In genomic region chr22:32422062-32422461, GRCh38 we compare ENCODE assay signal across 37 cellular contexts. TPM values are rescaled to one million over a fixed set of nuclear protein-coding genes. Genes with fewer than 3 reads are reported as not detected.
"Had no signal": no experiment of that assay in that cellular context is flagged by ENCODE, and none has a peak within 500 bp of the region (broad histone marks: within the 10 kb centered on the region; RNA-seq: fewer than 3 reads in every experiment).

No MANE protein-coding gene starts in this region.

- H3K4me3 Mint-ChIP-seq: activated CD4-positive, alpha-beta memory T cell treated with anti-CD3 and anti-CD28 coated beads for 36 hours; activated CD4-positive, alpha-beta T cell treated with anti-CD3 and anti-CD28 coated beads for 36 hours; activated CD4-positive, alpha-beta T cell treated with anti-CD3 and anti-CD28 coated beads, Interleukin-2, amount 10 ng/mL, durations not matched to agents 24 days and 14 days; activated CD8-positive, alpha-beta memory T cell treated with anti-CD3 and anti-CD28 coated beads, Interleukin-2, amount 10 ng/mL, durations not matched to agents 7 days and 5 days; activated CD8-positive, alpha-beta T cell treated with anti-CD3 and anti-CD28 coated beads, Interleukin-2, amount 10 ng/mL, durations not matched to agents 7 days and 5 days; activated naive CD4-positive, alpha-beta T cell treated with anti-CD3 and anti-CD28 coated beads, Interleukin-2, amount 10 ng/mL, durations not matched to agents 7 days and 5 days; activated T-helper 1 cell treated with anti-CD3 and anti-CD28 coated beads, Interleukin-12 subunit alpha, Interleukin-12 subunit beta, Interleukin-2, Interleukin-4 antibody, amounts not matched to agents 30 ng/mL and 10 ng/mL and 1 ng/mL, durations not matched to agents 14 hours and 24 hours and 36 hours; central memory CD8-positive, alpha-beta T cell; dendritic cell treated with granulocyte-macrophage colony-stimulating factor and Interleukin-4, amounts not matched to agents 40 ng/mL and 50 ng/mL, for 4 days; effector memory CD8-positive, alpha-beta T cell had no signal

- H3K4me1 Mint-ChIP-seq: activated CD4-positive, alpha-beta T cell treated with anti-CD3 and anti-CD28 coated beads for 36 hours; activated CD4-positive, alpha-beta T cell treated with anti-CD3 and anti-CD28 coated beads, Interleukin-2, amount 10 ng/mL, durations not matched to agents 24 days and 14 days; activated CD8-positive, alpha-beta memory T cell treated with anti-CD3 and anti-CD28 coated beads, Interleukin-2, amount 10 ng/mL, durations not matched to agents 7 days and 5 days; activated naive CD4-positive, alpha-beta T cell treated with anti-CD3 and anti-CD28 coated beads, Interleukin-2, amount 10 ng/mL, durations not matched to agents 7 days and 5 days; central memory CD8-positive, alpha-beta T cell had no signal

- H3K9me3 Mint-ChIP-seq: activated CD4-positive, alpha-beta memory T cell treated with anti-CD3 and anti-CD28 coated beads for 36 hours; activated CD4-positive, alpha-beta T cell treated with anti-CD3 and anti-CD28 coated beads, Interleukin-2, amount 10 ng/mL, durations not matched to agents 24 days and 14 days; activated naive CD4-positive, alpha-beta T cell treated with anti-CD3 and anti-CD28 coated beads, Interleukin-2, amount 10 ng/mL, durations not matched to agents 7 days and 5 days; activated naive CD4-positive, alpha-beta T cell treated with anti-CD3 and anti-CD28 coated beads, Interleukin-2, amount 50 U/mL, for 72 hours; activated T-helper 1 cell treated with anti-CD3 and anti-CD28 coated beads, Interleukin-12 subunit alpha, Interleukin-12 subunit beta, Interleukin-2, Interleukin-4 antibody, amounts not matched to agents 30 ng/mL and 10 ng/mL and 1 ng/mL, durations not matched to agents 14 hours and 24 hours and 36 hours; activated T-helper 2 cell treated with anti-CD3 and anti-CD28 coated beads, Interferon-gamma antibody, Interleukin-2, Interleukin-4, amounts not matched to agents 10 μg/mL and 5 μg/mL and 100 μg/mL, durations not matched to agents 14 hours and 24 hours and 36 hours; central memory CD8-positive, alpha-beta T cell; effector memory CD8-positive, alpha-beta T cell had no signal

- H3K4me1 ChIP-seq: esophagus squamous epithelium, gastroesophageal sphincter had no signal

- DNase-seq: activated CD4-positive, alpha-beta memory T cell treated with anti-CD3 and anti-CD28 coated beads for 36 hours; activated CD4-positive, alpha-beta T cell treated with anti-CD3 and anti-CD28 coated beads for 36 hours; activated CD4-positive, alpha-beta T cell treated with anti-CD3 and anti-CD28 coated beads, Interleukin-2, amount 10 ng/mL, durations not matched to agents 24 days and 14 days; activated CD4-positive, CD25-positive, alpha-beta regulatory T cell; activated CD4-positive, CD25-positive, alpha-beta regulatory T cell treated with anti-CD3 and anti-CD28 coated beads, Interleukin-2, amount 50 U/mL, for 72 hours; activated CD8-positive, alpha-beta memory T cell treated with anti-CD3 and anti-CD28 coated beads, Interleukin-2, amount 10 ng/mL, durations not matched to agents 7 days and 5 days; activated CD8-positive, alpha-beta memory T cell treated with anti-CD3 and anti-CD28 coated beads, Interleukin-2, amount 50 U/mL, for 4 hours; activated CD8-positive, alpha-beta T cell treated with anti-CD3 and anti-CD28 coated beads, Interleukin-2, amount 10 ng/mL, durations not matched to agents 7 days and 5 days; activated effector memory CD4-positive, alpha-beta T cell treated with anti-CD3 and anti-CD28 coated beads, Interleukin-2, amount 50 U/mL, for 16 hours; activated naive CD4-positive, alpha-beta T cell treated with anti-CD3 and anti-CD28 coated beads, Interleukin-2, amount 10 ng/mL, durations not matched to agents 7 days and 5 days; activated T-cell treated with anti-CD3 and anti-CD28 coated beads, Interleukin-2, amount 50 U/mL, for 1 hour; activated T-cell treated with anti-CD3 and anti-CD28 coated beads, Interleukin-2, amount 50 U/mL, for 48 hours; amniotic stem cell; anterior cingulate cortex; brain microvascular endothelial cell; dorsolateral prefrontal cortex; effector memory CD8-positive, alpha-beta T cell; erythroblast; esophagus squamous epithelium; foreskin melanocyte; T-helper 2 cell had no signal

- H3K36me3 ChIP-seq: brain microvascular endothelial cell, esophagus squamous epithelium, gastroesophageal sphincter had no signal

- H3K9me3 ChIP-seq: esophagus squamous epithelium, gastroesophageal sphincter had no signal

- H3K27me3 ChIP-seq: brain microvascular endothelial cell had no signal

- H3K27ac Mint-ChIP-seq: activated CD4-positive, alpha-beta memory T cell treated with anti-CD3 and anti-CD28 coated beads for 36 hours; activated CD4-positive, alpha-beta T cell treated with anti-CD3 and anti-CD28 coated beads for 36 hours; activated CD4-positive, alpha-beta T cell treated with anti-CD3 and anti-CD28 coated beads, Interleukin-2, amount 10 ng/mL, durations not matched to agents 24 days and 14 days; activated CD8-positive, alpha-beta memory T cell treated with anti-CD3 and anti-CD28 coated beads, Interleukin-2, amount 10 ng/mL, durations not matched to agents 7 days and 5 days; activated CD8-positive, alpha-beta T cell treated with anti-CD3 and anti-CD28 coated beads, Interleukin-2, amount 10 ng/mL, durations not matched to agents 7 days and 5 days; activated naive CD4-positive, alpha-beta T cell treated with anti-CD3 and anti-CD28 coated beads, Interleukin-2, amount 10 ng/mL, durations not matched to agents 7 days and 5 days; activated naive CD4-positive, alpha-beta T cell treated with anti-CD3 and anti-CD28 coated beads, Interleukin-2, amount 50 U/mL, for 72 hours; activated T-helper 1 cell treated with anti-CD3 and anti-CD28 coated beads, Interleukin-12 subunit alpha, Interleukin-12 subunit beta, Interleukin-2, Interleukin-4 antibody, amounts not matched to agents 30 ng/mL and 10 ng/mL and 1 ng/mL, durations not matched to agents 14 hours and 24 hours and 36 hours; activated T-helper 2 cell treated with anti-CD3 and anti-CD28 coated beads, Interferon-gamma antibody, Interleukin-2, Interleukin-4, amounts not matched to agents 10 μg/mL and 5 μg/mL and 100 μg/mL, durations not matched to agents 14 hours and 24 hours and 36 hours; dendritic cell treated with granulocyte-macrophage colony-stimulating factor and Interleukin-4, amounts not matched to agents 40 ng/mL and 50 ng/mL, for 4 days; effector memory CD8-positive, alpha-beta T cell had no signal

- H3K4me3 ChIP-seq: coronary artery, dorsolateral prefrontal cortex, esophagus squamous epithelium, gastroesophageal sphincter had no signal

- H3K27ac ChIP-seq: brain microvascular endothelial cell, coronary artery, dorsolateral prefrontal cortex, esophagus squamous epithelium, gastroesophageal sphincter had no signal

- ATAC-seq: activated CD4-positive, alpha-beta T cell treated with anti-CD3 and anti-CD28 coated beads for 36 hours; activated CD8-positive, alpha-beta memory T cell treated with anti-CD3 and anti-CD28 coated beads, Interleukin-2, amount 10 ng/mL, durations not matched to agents 7 days and 5 days; activated CD8-positive, alpha-beta T cell treated with anti-CD3 and anti-CD28 coated beads, Interleukin-2, amount 10 ng/mL, durations not matched to agents 7 days and 5 days; activated naive CD4-positive, alpha-beta T cell treated with anti-CD3 and anti-CD28 coated beads, Interleukin-2, amount 50 U/mL, for 72 hours; effector memory CD8-positive, alpha-beta T cell; gastroesophageal sphincter had no signal

- H3K36me3 Mint-ChIP-seq: activated CD4-positive, alpha-beta memory T cell treated with anti-CD3 and anti-CD28 coated beads for 36 hours; activated CD8-positive, alpha-beta memory T cell treated with anti-CD3 and anti-CD28 coated beads, Interleukin-2, amount 10 ng/mL, durations not matched to agents 7 days and 5 days; activated naive CD4-positive, alpha-beta T cell treated with anti-CD3 and anti-CD28 coated beads, Interleukin-2, amount 10 ng/mL, durations not matched to agents 7 days and 5 days; activated naive CD4-positive, alpha-beta T cell treated with anti-CD3 and anti-CD28 coated beads, Interleukin-2, amount 50 U/mL, for 72 hours had no signal

RNA-seq across cellular contexts. Expression of gene BPIFC, which starts 42.2 kb away (rescaled TPM):
- total RNA-seq: activated CD4-positive, alpha-beta memory T cell treated with anti-CD3 and anti-CD28 coated beads for 36 hours; activated CD4-positive, alpha-beta T cell treated with anti-CD3 and anti-CD28 coated beads for 36 hours; activated CD4-positive, alpha-beta T cell treated with anti-CD3 and anti-CD28 coated beads, Interleukin-2, amount 10 ng/mL, durations not matched to agents 24 days and 14 days; activated CD8-positive, alpha-beta memory T cell treated with anti-CD3 and anti-CD28 coated beads for 36 hours; activated CD8-positive, alpha-beta memory T cell treated with anti-CD3 and anti-CD28 coated beads, Interleukin-2, amount 10 ng/mL, durations not matched to agents 7 days and 5 days; activated CD8-positive, alpha-beta T cell treated with anti-CD3 and anti-CD28 coated beads, Interleukin-2, amount 10 ng/mL, durations not matched to agents 7 days and 5 days; activated naive CD4-positive, alpha-beta T cell treated with anti-CD3 and anti-CD28 coated beads, Interleukin-2, amount 50 U/mL, for 72 hours; activated T-helper 1 cell treated with anti-CD3 and anti-CD28 coated beads, Interleukin-12 subunit alpha, Interleukin-12 subunit beta, Interleukin-2, Interleukin-4 antibody, amounts not matched to agents 30 ng/mL and 10 ng/mL and 1 ng/mL, durations not matched to agents 14 hours and 24 hours and 36 hours; activated T-helper 2 cell treated with anti-CD3 and anti-CD28 coated beads, Interferon-gamma antibody, Interleukin-2, Interleukin-4, amounts not matched to agents 10 μg/mL and 5 μg/mL and 100 μg/mL, durations not matched to agents 14 hours and 24 hours and 36 hours; astrocyte; bronchial epithelial cell; cardiac septum; cerebellum; fibroblast of lung; fibroblast of villous mesenchyme; gastroesophageal sphincter; glomerular endothelial cell; T-helper 1 cell treated with Interleukin-12 subunit alpha and Interleukin-12 subunit beta and Interleukin-4 antibody, amounts not matched to agents 30 ng/mL and 1 ng/mL, for 36 hours had no signal
